In genomic region chr20:45363611-45364492, GRCh38 we compare ENCODE assay signal across 2 cellular contexts.
TF ChIP-seq lines count a peak whose summit lies in the region.

No MANE protein-coding gene starts in this region.

TF ChIP-seq in SK-N-SH, 30 proteins besides CTCF, POLR2A, EP300 and RAD21 (continued from another document):
- no peak for TF ChIP-seq PBX3 (IDR thresholded peaks at IDR 0.05)

TF ChIP-seq in SK-N-SH treated with all-trans-retinoic acid at 6 μM for 48 hours, 23 proteins besides CTCF, POLR2A, EP300 and RAD21 (continued from another document):
- TF ChIP-seq CSDC2 (CRISPR knock-in tag; IDR thresholded peaks at IDR 0.05), result no peak
- no peak for TF ChIP-seq ZNF70 (CRISPR knock-in tag; IDR thresholded peaks at IDR 0.05)
- no peak for TF ChIP-seq TOX (CRISPR knock-in tag; IDR thresholded peaks at IDR 0.05; ENCODE audit: borderline replicate concordance)
- TF ChIP-seq, protein P1, sequence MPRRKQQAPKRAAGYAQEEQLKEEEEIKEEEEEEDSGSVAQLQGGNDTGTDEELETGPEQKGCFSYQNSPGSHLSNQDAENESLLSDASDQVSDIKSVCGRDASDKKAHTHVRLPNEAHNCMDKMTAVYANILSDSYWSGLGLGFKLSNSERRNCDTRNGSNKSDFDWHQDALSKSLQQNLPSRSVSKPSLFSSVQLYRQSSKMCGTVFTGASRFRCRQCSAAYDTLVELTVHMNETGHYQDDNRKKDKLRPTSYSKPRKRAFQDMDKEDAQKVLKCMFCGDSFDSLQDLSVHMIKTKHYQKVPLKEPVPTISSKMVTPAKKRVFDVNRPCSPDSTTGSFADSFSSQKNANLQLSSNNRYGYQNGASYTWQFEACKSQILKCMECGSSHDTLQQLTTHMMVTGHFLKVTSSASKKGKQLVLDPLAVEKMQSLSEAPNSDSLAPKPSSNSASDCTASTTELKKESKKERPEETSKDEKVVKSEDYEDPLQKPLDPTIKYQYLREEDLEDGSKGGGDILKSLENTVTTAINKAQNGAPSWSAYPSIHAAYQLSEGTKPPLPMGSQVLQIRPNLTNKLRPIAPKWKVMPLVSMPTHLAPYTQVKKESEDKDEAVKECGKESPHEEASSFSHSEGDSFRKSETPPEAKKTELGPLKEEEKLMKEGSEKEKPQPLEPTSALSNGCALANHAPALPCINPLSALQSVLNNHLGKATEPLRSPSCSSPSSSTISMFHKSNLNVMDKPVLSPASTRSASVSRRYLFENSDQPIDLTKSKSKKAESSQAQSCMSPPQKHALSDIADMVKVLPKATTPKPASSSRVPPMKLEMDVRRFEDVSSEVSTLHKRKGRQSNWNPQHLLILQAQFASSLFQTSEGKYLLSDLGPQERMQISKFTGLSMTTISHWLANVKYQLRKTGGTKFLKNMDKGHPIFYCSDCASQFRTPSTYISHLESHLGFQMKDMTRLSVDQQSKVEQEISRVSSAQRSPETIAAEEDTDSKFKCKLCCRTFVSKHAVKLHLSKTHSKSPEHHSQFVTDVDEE (CRISPR knock-in tag; IDR thresholded peaks at IDR 0.05), result no peak
- no peak for TF ChIP-seq ISL1 (CRISPR knock-in tag; IDR thresholded peaks at IDR 0.05)
- no peak for TF ChIP-seq GLIS3 (CRISPR knock-in tag; IDR thresholded peaks at IDR 0.05)
- no peak for TF ChIP-seq SNAI2 (CRISPR knock-in tag; IDR thresholded peaks at IDR 0.05)
- no peak for TF ChIP-seq ZFP3 (CRISPR knock-in tag; IDR thresholded peaks at IDR 0.05)
TF ChIP-seq in SK-N-SH treated with all-trans-retinoic acid at 6 μM for 48 hours: peak in this region for 0.
